12 cellular contexts compared by ENCODE assay signal in genomic region chr20:17835240-17835940, GRCh38.
DNase-seq lines count a peak whose midpoint lies in the region; ATAC-seq and TF ChIP-seq lines count a peak whose summit lies in the region.
"Had no signal": no experiment of that assay in that cellular context is flagged by ENCODE, and none has a peak within 500 bp of the region (broad histone marks: within the 10 kb centered on the region; RNA-seq: fewer than 3 reads in every experiment).

No MANE protein-coding gene starts in this region.

- H3K36me3 ChIP-seq in lung (ENCODE audit: control insufficient read depth in 2 of 2, insufficient read depth in 2 of 2, low read length in 2 of 2) (no peaks in the 10 kb centered on the region), tibial nerve (no peaks in the 10 kb centered on the region)

- POLR2A ChIA-PET in GM10248 (lab: Yijun Ruan, JAX): no interaction called here

- no peak for TF ChIP-seq POLR2A in tibial nerve (IDR thresholded peaks at IDR 0.05)

- no peaks in the 10 kb centered on the region for H3K27me3 ChIP-seq in lung (ENCODE audit: control insufficient read depth, insufficient read depth)
- no peaks in the 10 kb centered on the region for H3K27me3 ChIP-seq in tibial nerve

- H3K9me3 ChIP-seq in lung (ENCODE audit: control insufficient read depth in 2 of 2, insufficient read depth in 1 of 2, low read length in 1 of 2): no peaks in the 10 kb centered on the region
- H3K9me3 ChIP-seq in tibial nerve: peaks cover 0 to 2% (median 0%) of the 10 kb centered on the region in 4 donors

- TF ChIP-seq CTCF in lung (IDR thresholded peaks at IDR 0.05; ENCODE audit: control extremely low read depth, extremely low read depth) (no peak), tibial nerve (IDR thresholded peaks at IDR 0.05) (no peak), GM10248 (IDR thresholded peaks at IDR 0.05; ENCODE audit: control extremely low read depth, extremely low read depth, low read depth, missing control alignments) (no peak)

- no peak overlapping the region for H3K4me3 ChIP-seq in lung
- no peak overlapping the region for H3K4me3 ChIP-seq in tibial nerve

- DNase-seq in LoVo (ENCODE audit: low spot score) (peak; percentile 7), dedifferentiated amniotic fluid mesenchymal stem cell (ENCODE audit: extremely low spot score) (peak; percentile 77), lung (ENCODE audit: low spot score) (no peak), tibial nerve (ENCODE audit: low spot score in 2 of 2) (peak; percentile 26 to 42), SIG-M5 (lab: John Stamatoyannopoulos, UW) (no peak), GM10248 (ENCODE audit: extremely low spot score) (no peak), NCI-H510A (lab: John Stamatoyannopoulos, UW) (no peak), NCI-H1105 (lab: John Stamatoyannopoulos, UW) (no peak)
- DNase-seq: activated CD4-positive, alpha-beta T cell treated with anti-CD3 and anti-CD28 coated beads for 4 hours; erythroblast; NCI-H2227 treated with DMSO at 0.1 percent for 48 hours; stimulated activated CD4-positive, alpha-beta T cell treated with anti-CD3 and anti-CD28 coated beads, Interleukin-1b, Interleukin-23, amount 100 ng/mL, for 48 hours had no signal

- no peak for ATAC-seq in lung (ENCODE audit: insufficient read depth, low FRiP score)

- H3K27ac ChIP-seq in lung (ENCODE audit: low read depth in 1 of 2, low read length in 1 of 2) (peak overlapping the region; percentile 4 to 84), tibial nerve (peak overlapping the region; percentile 69 to 88 (median 82))

- TF ChIP-seq EP300 in tibial nerve (IDR thresholded peaks at IDR 0.05): no peak

- H3K4me1 ChIP-seq in lung (ENCODE audit: control insufficient read depth in 2 of 2, insufficient read depth in 2 of 2, low read length in 2 of 2) (peaks cover 4 to 8% of the 10 kb centered on the region in 2 donors), tibial nerve (peaks cover 0 to 26% (median 9%) of the 10 kb centered on the region in 4 donors)

- whole genome bisulfite sequencing in lung, 2 donors: 81 to 84% methylated on average over 15 of the region's 15 CpGs
- 64 to 73% methylated on average over 12 to 13 of the region's 15 CpGs for WGBS in tibial nerve, 2 donors

- CTCF ChIA-PET in GM10248 (lab: Yijun Ruan, JAX): no interaction called here

Comparison
In these comparisons a context has a peak if more than half of its experiments do, and no peak if none do; other contexts are left out.
1. DNase-seq: peak in LoVo (single experiment), dedifferentiated amniotic fluid mesenchymal stem cell (single experiment) and tibial nerve (2 of 2); none in lung (single experiment), SIG-M5 (single experiment), GM10248 (single experiment), NCI-H510A (single experiment) and NCI-H1105 (single experiment).